11 cellular contexts compared by ENCODE assay signal in the genomic region with DNA sequence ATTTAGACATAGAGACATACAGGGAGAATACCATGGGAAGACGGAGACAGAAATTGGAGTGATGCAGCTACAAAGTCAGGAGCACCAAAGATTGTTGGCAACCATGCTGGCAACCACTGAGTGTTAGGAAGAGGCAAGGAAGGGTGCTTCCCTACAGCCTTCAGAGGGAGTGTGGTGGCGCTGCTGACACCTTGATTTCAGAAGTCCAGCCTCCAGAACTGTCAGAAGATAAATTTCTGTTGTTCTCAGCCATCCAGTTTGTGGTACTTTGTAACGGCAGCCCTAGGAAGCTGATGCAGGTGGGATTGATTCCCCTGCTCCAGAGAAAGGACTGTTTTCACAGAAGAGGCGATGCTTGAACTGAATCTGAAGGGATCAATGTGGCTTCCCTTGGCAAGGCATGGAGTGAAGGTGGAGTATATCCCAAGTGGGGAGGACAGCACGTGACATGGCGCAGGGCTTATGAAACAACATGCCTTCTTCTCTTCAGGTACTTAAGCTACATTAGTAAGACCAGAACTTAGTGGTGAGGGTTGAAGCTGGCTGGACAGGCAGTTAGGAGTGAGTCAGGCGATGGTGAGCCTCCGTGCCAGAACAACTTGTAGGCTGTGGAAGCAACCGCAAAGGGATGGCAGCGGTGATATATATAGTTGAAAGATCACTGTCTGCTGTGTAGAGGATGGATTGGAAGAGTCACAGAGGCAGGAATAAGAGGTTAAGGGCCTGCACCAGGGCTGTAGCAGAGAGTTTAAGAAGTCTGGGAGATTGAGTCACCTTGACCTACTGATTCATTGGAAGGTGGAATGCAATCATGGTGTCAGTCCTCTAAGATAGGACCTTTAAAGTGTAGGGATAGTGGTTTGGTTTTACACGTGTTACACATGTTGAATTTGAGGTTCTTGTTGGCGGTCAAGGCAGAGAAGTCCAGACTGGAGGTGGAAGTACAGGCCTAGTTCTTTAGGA. TPM values are rescaled to one million over a fixed set of nuclear protein-coding genes. Genes with fewer than 3 reads are reported as not detected.
A peak's percentile ranks its signal among the peaks of the same experiment; 100 is the strongest.
DNase-seq lines count a peak whose midpoint lies in the region; ATAC-seq, FAIRE-seq and TF ChIP-seq lines count a peak whose summit lies in the region.
"Had no signal": no experiment of that assay in that cellular context is flagged by ENCODE, and none has a peak within 500 bp of the region (broad histone marks: within the 10 kb centered on the region; RNA-seq: fewer than 3 reads in every experiment).

No MANE protein-coding gene starts in this region.

- H3K9me3 ChIP-seq in DOHH2 (ENCODE audit: control insufficient read depth, insufficient read depth, low read length) (no peaks in the 10 kb centered on the region), OCI-LY1 (ENCODE audit: low read length) (no peaks in the 10 kb centered on the region), endothelial cell of umbilical vein (replicated peaks; ENCODE audit: control insufficient read depth, insufficient read depth, low read length) (no peaks in the 10 kb centered on the region), osteoblast (ENCODE audit: low read depth, low read length) (no peaks in the 10 kb centered on the region)
- no peaks in the 10 kb centered on the region for H3K9me3 ChIP-seq in naive thymus-derived CD4-positive, alpha-beta T cell (ENCODE audit: control insufficient read depth in 2 of 3, low read length in 3 of 3)

- H2AFZ ChIP-seq in OCI-LY1 (ENCODE audit: low read length) = no peak overlapping the region
- H2AFZ ChIP-seq in endothelial cell of umbilical vein (ENCODE audit: low read depth, low read length) = no peak overlapping the region
- H2AFZ ChIP-seq in osteoblast (ENCODE audit: low read length) = no peak overlapping the region

- H3F3A ChIP-seq in DOHH2 (ENCODE audit: control insufficient read depth, insufficient read depth) (no peaks in the 10 kb centered on the region), OCI-LY1 (ENCODE audit: insufficient read depth, low read length) (no peaks in the 10 kb centered on the region)

- H3K4me1 ChIP-seq in DOHH2 (ENCODE audit: control insufficient read depth, low read length) = peaks cover 25% of the 10 kb centered on the region
- peaks cover 37% of the 10 kb centered on the region for H3K4me1 ChIP-seq in OCI-LY1 (ENCODE audit: insufficient read depth, low read length, severe bottlenecking)
- H3K4me1 ChIP-seq in endothelial cell of umbilical vein (ENCODE audit: control insufficient read depth, extremely low read depth, insufficient read depth, low read length) = peaks cover 53% of the 10 kb centered on the region
- peaks cover 58% of the 10 kb centered on the region for H3K4me1 ChIP-seq in osteoblast (ENCODE audit: insufficient read depth, low read length)
- H3K4me1 ChIP-seq in naive thymus-derived CD4-positive, alpha-beta T cell (ENCODE audit: control insufficient read depth in 2 of 2, insufficient read depth in 2 of 2, low read length in 2 of 2) = peaks cover 0 to 8% of the 10 kb centered on the region in 2 donors

- dilution Hi-C loops in endothelial cell of umbilical vein (cut with MboI; ENCODE audit: extremely low pct_ligation_motif_present, low sequenced_read_pairs) = no loop called here

- peaks cover 0 to 2% (median 0%) of the 10 kb centered on the region in 11 donors for H3K9me3 Mint-ChIP-seq in naive thymus-derived CD4-positive, alpha-beta T cell
- H3K9me3 Mint-ChIP-seq: activated naive CD8-positive, alpha-beta T cell treated with anti-CD3 and anti-CD28 coated beads, Interleukin-2, amount 10 ng/mL, durations not matched to agents 7 days and 5 days had no signal

- peaks cover 0 to under 1% (median 0%) of the 10 kb centered on the region in 5 donors for H3K27me3 Mint-ChIP-seq in naive thymus-derived CD4-positive, alpha-beta T cell

- peak overlapping the region; percentile 99 for H3K4me3 ChIP-seq in DOHH2 (ENCODE audit: low read length)
- H3K4me3 ChIP-seq in OCI-LY1 (ENCODE audit: low read depth, low read length, poor library complexity, severe bottlenecking) = peak overlapping the region; percentile 91
- H3K4me3 ChIP-seq in endothelial cell of umbilical vein (replicated peaks in 1 of 3; ENCODE audit: insufficient read depth in 1 of 3, low read depth in 1 of 3, low read length in 3 of 3) = peak overlapping the region in 2 of 3 experiments; percentile 76 to 79
- peak overlapping the region; percentile 89 for H3K4me3 ChIP-seq in osteoblast (ENCODE audit: insufficient read depth, low read length)
- H3K4me3 ChIP-seq in naive thymus-derived CD4-positive, alpha-beta T cell (ENCODE audit: low read length) = no peak overlapping the region

- H3K9ac ChIP-seq in OCI-LY1 (ENCODE audit: low read length) (no peak overlapping the region), endothelial cell of umbilical vein (replicated peaks; ENCODE audit: extremely low read depth, insufficient read depth, low read length) (peak overlapping the region; percentile 91)
- H3K9ac ChIP-seq: KMS-11 had no signal

- H3K79me2 ChIP-seq in DOHH2 (ENCODE audit: control insufficient read depth, low read length) = peaks cover 39% of the 10 kb centered on the region
- 0 out of 2 replicates have a peak, but pooled peaks cover 9% of the 10 kb centered on the region for H3K79me2 ChIP-seq in OCI-LY1 (ENCODE audit: insufficient read depth, low read length)
- peaks cover 38% of the 10 kb centered on the region for H3K79me2 ChIP-seq in endothelial cell of umbilical vein (ENCODE audit: control insufficient read depth, insufficient read depth, low read length)
- peaks cover 58% of the 10 kb centered on the region for H3K79me2 ChIP-seq in osteoblast (ENCODE audit: insufficient read depth, low read length)

- H3K4me1 Mint-ChIP-seq in naive thymus-derived CD4-positive, alpha-beta T cell = peaks cover 0 to 38% (median 22%) of the 10 kb centered on the region in 7 donors

- no peaks in the 10 kb centered on the region for H4K20me1 ChIP-seq in DOHH2 (ENCODE audit: control insufficient read depth, insufficient read depth, low read depth, low read length)
- no peaks in the 10 kb centered on the region for H4K20me1 ChIP-seq in OCI-LY1 (ENCODE audit: insufficient read depth, low read length)
- no peaks in the 10 kb centered on the region for H4K20me1 ChIP-seq in endothelial cell of umbilical vein (replicated peaks; ENCODE audit: control insufficient read depth, extremely low read depth, insufficient read depth, low read length)
- H4K20me1 ChIP-seq in osteoblast (ENCODE audit: insufficient read depth, low read length) = no peaks in the 10 kb centered on the region

- H3K27ac ChIP-seq in DOHH2 (ENCODE audit: low read depth, low read length) (no peak overlapping the region), OCI-LY1 (ENCODE audit: low read depth, low read length, poor library complexity, severe bottlenecking) (no peak overlapping the region), endothelial cell of umbilical vein (ENCODE audit: insufficient read depth, low read depth, low read length) (peak overlapping the region; percentile 85), osteoblast (ENCODE audit: low read depth, low read length) (peak overlapping the region; percentile 93)
- no peak overlapping the region for H3K27ac ChIP-seq in naive thymus-derived CD4-positive, alpha-beta T cell (ENCODE audit: low read depth, low read length)
- H3K27ac ChIP-seq: KMS-11 had no signal

- POLR2A ChIA-PET in endothelial cell of umbilical vein (lab: Charles Lee) = no interaction called here
- POLR2A ChIA-PET in naive thymus-derived CD4-positive, alpha-beta T cell (lab: Charles Lee) = no interaction called here

- peak overlapping the region in 1 of 9 donors; percentile 43 for H3K27ac Mint-ChIP-seq in naive thymus-derived CD4-positive, alpha-beta T cell
- H3K27ac Mint-ChIP-seq: activated naive CD8-positive, alpha-beta T cell treated with anti-CD3 and anti-CD28 coated beads, Interleukin-2, amount 10 ng/mL, durations not matched to agents 7 days and 5 days had no signal

- ATAC-seq in naive thymus-derived CD4-positive, alpha-beta T cell = no peak

- peak; percentile 4 for FAIRE-seq in endothelial cell of umbilical vein (lab: Jason Lieb, UNC)

- H3K36me3 ChIP-seq in DOHH2 (ENCODE audit: control insufficient read depth, low read length) (peaks cover 31% of the 10 kb centered on the region), OCI-LY1 (ENCODE audit: insufficient read depth, low read length) (peaks cover 22% of the 10 kb centered on the region), endothelial cell of umbilical vein (ENCODE audit: control insufficient read depth in 2 of 2, extremely low read depth in 1 of 2, insufficient read depth in 2 of 2, low read length in 2 of 2) (peaks cover 2 to 3% of the 10 kb centered on the region in 2 experiments), osteoblast (ENCODE audit: insufficient read depth, low read length) (peaks cover 21% of the 10 kb centered on the region)
- H3K36me3 ChIP-seq in naive thymus-derived CD4-positive, alpha-beta T cell (ENCODE audit: control insufficient read depth in 2 of 3, insufficient read depth in 3 of 3, low read length in 3 of 3) = peaks cover 0 to 20% (median 0%) of the 10 kb centered on the region in 3 experiments

- H3K9me2 ChIP-seq in DOHH2 (replicated peaks; ENCODE audit: control insufficient read depth, low read length) (no peaks in the 10 kb centered on the region), OCI-LY1 (ENCODE audit: low read depth, low read length) (no peaks in the 10 kb centered on the region)

- H3K9me1 ChIP-seq in endothelial cell of umbilical vein (replicated peaks; ENCODE audit: control insufficient read depth, extremely low read depth, insufficient read depth, low read length) = no peaks in the 10 kb centered on the region

- TF ChIP-seq CTCF in DOHH2 (IDR thresholded peaks at IDR 0.05; ENCODE audit: low read depth, low read length, poor library complexity, severe bottlenecking) (no peak), OCI-LY1 (IDR thresholded peaks at IDR 0.05; ENCODE audit: low read length) (no peak), endothelial cell of umbilical vein (IDR thresholded peaks at IDR 0.05; ENCODE audit: extremely low read depth in 1 of 2, insufficient read depth in 1 of 2, low read depth in 1 of 2, low read length in 2 of 2) (no peak), osteoblast (IDR thresholded peaks at IDR 0.05; ENCODE audit: extremely low read depth, low read depth, low read length) (no peak)

- peaks cover 12 to 29% (median 14%) of the 10 kb centered on the region in 5 donors for H3K36me3 Mint-ChIP-seq in naive thymus-derived CD4-positive, alpha-beta T cell

- intact Hi-C loops in endothelial cell of umbilical vein (cut with micrococcal nuclease) = loop anchor here (5.0 to 10.0 kb wide), 7 partner anchors 275 to 1510 kb away; partner anchors contain the start of genes AK4 and PDE4B
- intact Hi-C loops in naive thymus-derived CD4-positive, alpha-beta T cell (cut with micrococcal nuclease) = loop anchor here (5.0 to 10.0 kb wide), 7 partner anchors 545 to 1900 kb away; partner anchors contain the start of genes RAVER2 (in 2 of the 2), EFCAB7 (in 1 of the 2), ITGB3BP (in 1 of the 2) and PGM1 (in 1 of the 2)

- no TSS peak for BruUV-seq in endothelial cell of umbilical vein (replicated peaks; lab: Mats Ljungman, UMichigan)

- H3K27me3 ChIP-seq in DOHH2 (ENCODE audit: control insufficient read depth, low read length) = no peaks in the 10 kb centered on the region
- H3K27me3 ChIP-seq in OCI-LY1 (ENCODE audit: insufficient read depth, low read length) = no peaks in the 10 kb centered on the region
- no peaks in the 10 kb centered on the region for H3K27me3 ChIP-seq in endothelial cell of umbilical vein (ENCODE audit: control insufficient read depth in 2 of 2, insufficient read depth in 2 of 2, low read length in 2 of 2)
- no peaks in the 10 kb centered on the region for H3K27me3 ChIP-seq in osteoblast (ENCODE audit: insufficient read depth, low read length)
- H3K27me3 ChIP-seq in naive thymus-derived CD4-positive, alpha-beta T cell (ENCODE audit: control insufficient read depth in 2 of 2, insufficient read depth in 2 of 2, low read length in 2 of 2) = no peaks in the 10 kb centered on the region

- H3K4me2 ChIP-seq in DOHH2 (ENCODE audit: low read length) (peak overlapping the region; percentile 75), OCI-LY1 (ENCODE audit: low read length) (peak overlapping the region; percentile 88), endothelial cell of umbilical vein (ENCODE audit: insufficient read depth, low read length) (peak overlapping the region; percentile 94), osteoblast (ENCODE audit: insufficient read depth, low read length) (peak overlapping the region; percentile 87)

- DNase-seq in endothelial cell of umbilical vein (ENCODE audit: low read depth, low spot score) (peak; percentile 39), osteoblast (ENCODE audit: insufficient read length, low spot score, missing footprints) (peak; percentile 80), DMS 273 (lab: John Stamatoyannopoulos, UW; ENCODE audit: unreplicated experiment) (no peak), NCI-H69 (lab: John Stamatoyannopoulos, UW) (no peak)
- DNase-seq in naive thymus-derived CD4-positive, alpha-beta T cell = no peak
- no peak for DNase-seq in NK-92 treated with Interleukin-12 subunit alpha and Interleukin-12 subunit beta, amount 100 ng/mL, for 24 hours (lab: John Stamatoyannopoulos, UW)
- DNase-seq: activated naive CD8-positive, alpha-beta T cell treated with anti-CD3 and anti-CD28 coated beads, Interleukin-2, amount 10 ng/mL, durations not matched to agents 7 days and 5 days; T-helper 2 cell had no signal

- CTCF ChIA-PET in endothelial cell of umbilical vein (lab: Charles Lee) = interaction anchor here (0.7 to 2.1 kb wide), 4 partner anchors 8 to 265 kb away, joined by 3 to 16 read pairs (median 9); no protein-coding TSS in a partner anchor
- CTCF ChIA-PET in naive thymus-derived CD4-positive, alpha-beta T cell (lab: Charles Lee) = no interaction called here

- TF ChIP-seq POLR2A in endothelial cell of umbilical vein (IDR thresholded peaks at IDR 0.05; ENCODE audit: low read depth, low read length) = no peak

- no peak overlapping the region for H3K4me3 Mint-ChIP-seq in naive thymus-derived CD4-positive, alpha-beta T cell
- H3K4me3 Mint-ChIP-seq: activated naive CD8-positive, alpha-beta T cell treated with anti-CD3 and anti-CD28 coated beads, Interleukin-2, amount 10 ng/mL, durations not matched to agents 7 days and 5 days had no signal

RNA-seq across cellular contexts. Expression of gene LEPR, which starts 2.1 kb away (rescaled TPM):
- total RNA-seq in endothelial cell of umbilical vein (10.8 and 18.7 TPM in 2 replicates), osteoblast (169 and 235 TPM in 2 replicates)
- 8.8 and 11.1 TPM in 2 replicates for polyA plus RNA-seq in endothelial cell of umbilical vein
- 5.7 and 7.9 TPM in 2 replicates for polyA plus RNA-seq in endothelial cell of umbilical vein (2011; cell fraction: cytosol; rRNA removed)
- polyA plus RNA-seq in endothelial cell of umbilical vein (2011; cell fraction: nucleus; rRNA removed) = 9.0 and 9.2 TPM in 2 replicates
- polyA plus RNA-seq in endothelial cell of umbilical vein (2012) = 5.4 and 7.1 TPM in 2 replicates
- polyA minus RNA-seq in endothelial cell of umbilical vein = 34.1 and 36.7 TPM in 2 replicates
- polyA minus RNA-seq in endothelial cell of umbilical vein (2011; cell fraction: cytosol; rRNA and poly(A)+ RNA removed) = 0.61 TPM
- polyA minus RNA-seq in endothelial cell of umbilical vein (2011; cell fraction: nucleus; rRNA and poly(A)+ RNA removed) = 13.3 and 15.2 TPM in 2 replicates
- 1 to 10 TPM; 1.2 to 3.0 (median 1.8) TPM for total RNA-seq in naive thymus-derived CD4-positive, alpha-beta T cell
- polyA plus RNA-seq in naive thymus-derived CD4-positive, alpha-beta T cell = 1 to 10 TPM; 2.0 TPM

RNA-seq across cellular contexts. Expression of gene LEPROT, which starts 2.1 kb away (rescaled TPM):
- total RNA-seq in endothelial cell of umbilical vein (71.7 and 80.6 TPM in 2 replicates), osteoblast (87.9 and 111 TPM in 2 replicates)
- 86.0 and 94.8 TPM in 2 replicates for polyA plus RNA-seq in endothelial cell of umbilical vein
- polyA plus RNA-seq in endothelial cell of umbilical vein (2011; cell fraction: cytosol; rRNA removed) = 43.7 and 47.4 TPM in 2 replicates
- polyA plus RNA-seq in endothelial cell of umbilical vein (2011; cell fraction: nucleus; rRNA removed) = 74.2 and 99.0 TPM in 2 replicates
- 77.8 and 102 TPM in 2 replicates for polyA plus RNA-seq in endothelial cell of umbilical vein (2012)
- polyA minus RNA-seq in endothelial cell of umbilical vein = 150 TPM in 2 replicates
- 5.9 TPM for polyA minus RNA-seq in endothelial cell of umbilical vein (2011; cell fraction: cytosol; rRNA and poly(A)+ RNA removed)
- polyA minus RNA-seq in endothelial cell of umbilical vein (2011; cell fraction: nucleus; rRNA and poly(A)+ RNA removed) = 148 and 185 TPM in 2 replicates
- 10 to 100 TPM; 20.8 to 26.3 (median 26.0) TPM for total RNA-seq in naive thymus-derived CD4-positive, alpha-beta T cell
- 10 to 100 TPM; 11.8 to 15.2 TPM for polyA plus RNA-seq in naive thymus-derived CD4-positive, alpha-beta T cell

Comparison
In these comparisons a context has a peak if more than half of its experiments do, and no peak if none do; other contexts are left out.
1. H3K27ac ChIP-seq: peak in endothelial cell of umbilical vein (single experiment) and osteoblast (single experiment); none in DOHH2 (single experiment), OCI-LY1 (single experiment) and naive thymus-derived CD4-positive, alpha-beta T cell (single experiment).
2. DNase-seq: peak in endothelial cell of umbilical vein (single experiment) and osteoblast (single experiment); none in naive thymus-derived CD4-positive, alpha-beta T cell (0 of 9), DMS 273 (single experiment), NCI-H69 (single experiment) and NK-92 treated with Interleukin-12 subunit alpha and Interleukin-12 subunit beta, amount 100 ng/mL, for 24 hours (single experiment).
3. Peak in every context shown above with its lines, with median percentiles within 50 percentile points of each other: H3K4me2 ChIP-seq.